Comparison of ENCODE assay signal across 22 cellular contexts in the genomic region with DNA sequence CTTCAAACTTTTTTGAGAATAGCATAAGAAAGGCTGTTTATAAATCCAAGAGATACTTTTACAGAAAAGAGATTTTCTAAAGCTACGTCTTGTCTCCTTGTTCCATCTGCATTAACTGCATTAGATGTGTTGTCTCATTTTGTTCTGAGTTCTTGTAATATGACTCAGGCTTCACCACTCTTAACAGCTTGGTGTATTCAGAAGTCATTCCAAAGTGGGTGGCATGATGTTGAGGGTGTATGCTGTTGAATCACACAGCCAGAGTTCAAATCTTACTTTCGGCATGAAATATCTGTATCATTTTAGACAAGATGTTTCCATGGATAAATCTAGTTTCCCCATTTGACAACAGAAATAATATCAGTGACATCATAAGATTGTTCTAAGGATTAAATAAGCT. TPM values are rescaled to one million over a fixed set of nuclear protein-coding genes. Genes with fewer than 3 reads are reported as not detected.
DNase-seq lines count a peak whose midpoint lies in the region; ATAC-seq and TF ChIP-seq lines count a peak whose summit lies in the region.
"Had no signal": no experiment of that assay in that cellular context is flagged by ENCODE, and none has a peak within 500 bp of the region (broad histone marks: within the 10 kb centered on the region; RNA-seq: fewer than 3 reads in every experiment).

No MANE protein-coding gene starts in this region.

- no peak for TF ChIP-seq CTCF in progenitor cell of endocrine pancreas (IDR thresholded peaks at IDR 0.05; ENCODE audit: unreplicated experiment)

- H3K27me3 Mint-ChIP-seq in stimulated activated naive B cell treated with anti-CD40 and anti-IgM and Interleukin-4, amounts not matched to agents 10 μg/mL and 1 μg/mL and 100 μg/mL, for 72 hours = peaks cover 0 to 15% of the 10 kb centered on the region in 2 donors
- H3K27me3 Mint-ChIP-seq in progenitor cell of endocrine pancreas = no peaks in the 10 kb centered on the region

- no peak overlapping the region for H3K27ac Mint-ChIP-seq in stimulated activated naive B cell treated with anti-CD40 and anti-IgM and Interleukin-4, amounts not matched to agents 10 μg/mL and 1 μg/mL and 100 μg/mL, for 72 hours
- no peak overlapping the region for H3K27ac Mint-ChIP-seq in progenitor cell of endocrine pancreas
- H3K27ac Mint-ChIP-seq: B cell, CD14-positive monocyte had no signal

- no peak overlapping the region for H3K4me3 Mint-ChIP-seq in stimulated activated naive B cell treated with anti-CD40 and anti-IgM and Interleukin-4, amounts not matched to agents 10 μg/mL and 1 μg/mL and 100 μg/mL, for 72 hours
- no peak overlapping the region for H3K4me3 Mint-ChIP-seq in progenitor cell of endocrine pancreas (ENCODE audit: low read depth)
- H3K4me3 Mint-ChIP-seq: B cell, CD14-positive monocyte had no signal

- H3K4me1 Mint-ChIP-seq in stimulated activated naive B cell treated with anti-CD40 and anti-IgM and Interleukin-4, amounts not matched to agents 10 μg/mL and 1 μg/mL and 100 μg/mL, for 72 hours = no peaks in the 10 kb centered on the region
- peaks cover 2% of the 10 kb centered on the region for H3K4me1 Mint-ChIP-seq in progenitor cell of endocrine pancreas (ENCODE audit: low read depth)
- H3K4me1 Mint-ChIP-seq: B cell, CD14-positive monocyte had no signal

- H3K36me3 Mint-ChIP-seq in stimulated activated naive B cell treated with anti-CD40 and anti-IgM and Interleukin-4, amounts not matched to agents 10 μg/mL and 1 μg/mL and 100 μg/mL, for 72 hours = no peaks in the 10 kb centered on the region
- peaks cover 19% of the 10 kb centered on the region for H3K36me3 Mint-ChIP-seq in progenitor cell of endocrine pancreas (ENCODE audit: insufficient read depth)
- H3K36me3 Mint-ChIP-seq: CD14-positive monocyte had no signal

- DNase-seq in Ammon's horn (ENCODE audit: low spot score) (peak; percentile 1), HT1080 (ENCODE audit: low read depth) (peak; percentile 4), amniotic epithelial cell (ENCODE audit: low read depth) (peak; percentile 49), iris pigment epithelial cell (ENCODE audit: low read depth) (peak; percentile 34), SW480 (ENCODE audit: low spot score) (no peak), NCI-H2171 (lab: John Stamatoyannopoulos, UW) (no peak), progenitor cell of endocrine pancreas (ENCODE audit: low spot score, unreplicated experiment) (no peak)
- no peak for DNase-seq in stimulated activated naive B cell treated with anti-CD40 and anti-IgM and Interleukin-4, amounts not matched to agents 10 μg/mL and 1 μg/mL and 100 μg/mL, for 72 hours
- DNase-seq: DMS53, EL, Karpas-422, MG63, NCI-H1417, NCI-H1694 treated with DMSO at 0.1 percent for 48 hours, NCI-H2107, NCI-H2227 treated with DMSO at 0.1 percent for 48 hours, NCI-H510A, NCI-H774, SJCRH30 had no signal

- H3K9me3 Mint-ChIP-seq in stimulated activated naive B cell treated with anti-CD40 and anti-IgM and Interleukin-4, amounts not matched to agents 10 μg/mL and 1 μg/mL and 100 μg/mL, for 72 hours = peaks cover 0 to 3% of the 10 kb centered on the region in 2 donors
- H3K9me3 Mint-ChIP-seq in progenitor cell of endocrine pancreas (ENCODE audit: low read depth) = peaks cover 44% of the 10 kb centered on the region

- no peak for ATAC-seq in stimulated activated naive B cell treated with anti-CD40 and anti-IgM and Interleukin-4, amounts not matched to agents 10 μg/mL and 1 μg/mL and 100 μg/mL, for 72 hours (replicated peaks)
- ATAC-seq: Panc1 had no signal

RNA-seq across cellular contexts. Expression of gene SYTL5, which starts 30.1 kb away (rescaled TPM):
- total RNA-seq in HT1080 (2014; rRNA removed; shearing (Covaris generic)) = 1.3 and 1.9 TPM in 2 replicates
- polyA plus RNA-seq in HT1080 (2015; cell fraction: cytosol; rRNA removed) = 0.09 and 0.19 TPM in 2 replicates
- 0.17 and 0.24 TPM in 2 replicates for polyA plus RNA-seq in HT1080 (2015; cell fraction: nucleus; rRNA removed)
- total RNA-seq in progenitor cell of endocrine pancreas = 8.8 and 9.7 TPM in 2 replicates
- total RNA-seq: B cell had no signal
- polyA plus RNA-seq: CD14-positive monocyte had no signal

Comparison
In these comparisons a context has a peak if more than half of its experiments do, and no peak if none do; other contexts are left out.
1. DNase-seq: peak in Ammon's horn (single experiment), HT1080 (single experiment), amniotic epithelial cell (single experiment) and iris pigment epithelial cell (single experiment); none in SW480 (single experiment), NCI-H2171 (single experiment), stimulated activated naive B cell treated with anti-CD40 and anti-IgM and Interleukin-4, amounts not matched to agents 10 μg/mL and 1 μg/mL and 100 μg/mL, for 72 hours (single experiment) and progenitor cell of endocrine pancreas (single experiment).